Comparison of ENCODE assay signal across 24 cellular contexts in the genomic region with DNA sequence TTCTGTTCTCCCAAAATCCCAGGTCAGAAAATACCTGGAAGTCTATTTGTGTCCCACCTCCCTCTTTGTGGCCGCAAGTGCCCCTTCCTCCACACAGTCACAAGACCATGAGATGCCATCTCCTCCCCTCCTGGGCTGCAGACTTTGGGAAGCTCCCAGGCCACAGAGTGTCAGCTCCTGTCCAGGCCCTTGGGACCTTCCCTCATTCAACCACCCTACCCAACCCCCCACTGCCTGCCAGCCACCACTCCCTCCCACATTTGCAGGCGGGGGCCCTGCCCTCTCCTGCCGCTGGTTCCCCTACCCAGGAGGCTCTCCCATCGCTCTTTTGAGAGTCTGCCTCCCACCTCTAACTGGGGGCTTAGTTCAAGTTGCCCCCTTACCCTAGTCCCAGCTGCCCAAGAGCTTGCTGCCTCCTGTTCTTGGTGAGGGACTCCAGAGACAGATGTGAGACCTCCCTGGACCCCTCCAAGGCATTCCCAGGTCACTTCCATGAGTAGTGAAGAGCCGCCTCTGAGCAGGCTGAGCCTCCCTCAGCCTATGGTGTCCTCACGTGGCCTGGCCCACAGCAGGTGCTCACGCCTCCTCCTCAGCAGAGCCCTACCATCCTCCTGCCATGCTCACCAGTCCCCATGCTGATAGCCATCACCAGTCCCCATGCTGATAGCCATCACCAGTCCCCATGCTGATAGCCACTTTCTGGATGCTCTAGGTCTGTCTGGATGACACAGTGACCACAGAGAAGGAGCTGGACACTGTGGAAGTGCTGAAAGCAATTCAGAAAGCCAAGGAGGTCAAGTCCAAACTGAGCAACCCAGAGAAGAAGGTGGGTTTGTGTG. TPM values are rescaled to one million over a fixed set of nuclear protein-coding genes. Genes with fewer than 3 reads are reported as not detected.
DNase-seq lines count a peak whose midpoint lies in the region; ATAC-seq and TF ChIP-seq lines count a peak whose summit lies in the region.
"Had no signal": no experiment of that assay in that cellular context is flagged by ENCODE, and none has a peak within 500 bp of the region (broad histone marks: within the 10 kb centered on the region; RNA-seq: fewer than 3 reads in every experiment).

No MANE protein-coding gene starts in this region.

- no peaks in the 10 kb centered on the region for H3K9me3 Mint-ChIP-seq in dendritic cell treated with granulocyte-macrophage colony-stimulating factor and Interleukin-4, amounts not matched to agents 40 ng/mL and 50 ng/mL, for 4 days
- no peaks in the 10 kb centered on the region for H3K9me3 Mint-ChIP-seq in nephron progenitor cell
- no peaks in the 10 kb centered on the region for H3K9me3 Mint-ChIP-seq in stimulated activated naive B cell treated with anti-CD40 and anti-IgM and Interleukin-4, amounts not matched to agents 10 μg/mL and 1 μg/mL and 100 μg/mL, for 72 hours

- TF ChIP-seq EP300 in SK-N-SH (IDR thresholded peaks at IDR 0.05; ENCODE audit: borderline replicate concordance in 1 of 2, low read depth in 1 of 2, low read length in 1 of 2): peak in 1 of 2 experiments; percentile 83; a peak in 1 of 4 replicates

- no peak overlapping the region for H2AFZ ChIP-seq in SK-N-SH (ENCODE audit: low read depth)

- TF ChIP-seq RAD21 in SK-N-SH (IDR thresholded peaks at IDR 0.05; ENCODE audit: low read length): peak; percentile 23; the same call in 1 of the 2 replicates

- no peaks in the 10 kb centered on the region for H3F3A ChIP-seq in SK-N-SH (replicated peaks; ENCODE audit: insufficient read depth)

- no peaks in the 10 kb centered on the region for H3K9me3 ChIP-seq in BLaER1 treated with 17β-estradiol and CSF1 and Interleukin-3, amounts not matched to agents 10 nM and 100 nM (replicated peaks in 1 of 11)
- H3K9me3 ChIP-seq in SK-N-SH: no peaks in the 10 kb centered on the region
- H3K9me3 ChIP-seq: A549 had no signal

- POLR2A ChIA-PET in SK-N-SH (lab: Yijun Ruan, JAX): interaction anchor here (0.9 to 1.7 kb wide), 2 partner anchors 10 to 77 kb away, joined by 3 to 8 read pairs; no protein-coding TSS in a partner anchor

- peaks cover 90% of the 10 kb centered on the region for H3K36me3 Mint-ChIP-seq in dendritic cell treated with granulocyte-macrophage colony-stimulating factor and Interleukin-4, amounts not matched to agents 40 ng/mL and 50 ng/mL, for 4 days (ENCODE audit: low read depth)
- peaks cover 76% of the 10 kb centered on the region for H3K36me3 Mint-ChIP-seq in nephron progenitor cell (ENCODE audit: low read depth)
- peaks cover 45 to 61% of the 10 kb centered on the region in 2 donors for H3K36me3 Mint-ChIP-seq in stimulated activated naive B cell treated with anti-CD40 and anti-IgM and Interleukin-4, amounts not matched to agents 10 μg/mL and 1 μg/mL and 100 μg/mL, for 72 hours

- H3K27me3 Mint-ChIP-seq in dendritic cell treated with granulocyte-macrophage colony-stimulating factor and Interleukin-4, amounts not matched to agents 40 ng/mL and 50 ng/mL, for 4 days: no peaks in the 10 kb centered on the region
- peaks cover 2% of the 10 kb centered on the region for H3K27me3 Mint-ChIP-seq in nephron progenitor cell (ENCODE audit: low read depth, poor library complexity)
- no peaks in the 10 kb centered on the region for H3K27me3 Mint-ChIP-seq in stimulated activated naive B cell treated with anti-CD40 and anti-IgM and Interleukin-4, amounts not matched to agents 10 μg/mL and 1 μg/mL and 100 μg/mL, for 72 hours
- H3K27me3 Mint-ChIP-seq: B cell had no signal

- no peaks in the 10 kb centered on the region for H3K27me3 ChIP-seq in BLaER1 treated with 17β-estradiol and CSF1 and Interleukin-3, amounts not matched to agents 10 nM and 100 nM
- H3K27me3 ChIP-seq in SK-N-SH (ENCODE audit: insufficient read depth): no peaks in the 10 kb centered on the region

- CTCF ChIA-PET in SK-N-SH (lab: Yijun Ruan, JAX): interaction anchor here (0.7 to 1.5 kb wide), 7 partner anchors 9 to 57 kb away, joined by 3 to 6 read pairs (median 4); a partner anchor contains a TSS

- ATAC-seq in stimulated activated naive B cell treated with anti-CD40 and anti-IgM and Interleukin-4, amounts not matched to agents 10 μg/mL and 1 μg/mL and 100 μg/mL, for 72 hours (replicated peaks): no peak
- ATAC-seq: A549, HCT116 had no signal

- peak overlapping the region; percentile 63 for H3K4me3 Mint-ChIP-seq in dendritic cell treated with granulocyte-macrophage colony-stimulating factor and Interleukin-4, amounts not matched to agents 40 ng/mL and 50 ng/mL, for 4 days
- H3K4me3 Mint-ChIP-seq in nephron progenitor cell: no peak overlapping the region
- no peak overlapping the region for H3K4me3 Mint-ChIP-seq in stimulated activated naive B cell treated with anti-CD40 and anti-IgM and Interleukin-4, amounts not matched to agents 10 μg/mL and 1 μg/mL and 100 μg/mL, for 72 hours
- H3K4me3 Mint-ChIP-seq: B cell had no signal

- no peaks in the 10 kb centered on the region for H3K79me2 ChIP-seq in SK-N-SH (ENCODE audit: insufficient read depth)

- H3K27ac Mint-ChIP-seq in dendritic cell treated with granulocyte-macrophage colony-stimulating factor and Interleukin-4, amounts not matched to agents 40 ng/mL and 50 ng/mL, for 4 days: peak overlapping the region; percentile 85
- H3K27ac Mint-ChIP-seq in nephron progenitor cell: peak overlapping the region; percentile 58
- H3K27ac Mint-ChIP-seq in stimulated activated naive B cell treated with anti-CD40 and anti-IgM and Interleukin-4, amounts not matched to agents 10 μg/mL and 1 μg/mL and 100 μg/mL, for 72 hours: no peak overlapping the region
- H3K27ac Mint-ChIP-seq: B cell had no signal

- H3K4me1 Mint-ChIP-seq in dendritic cell treated with granulocyte-macrophage colony-stimulating factor and Interleukin-4, amounts not matched to agents 40 ng/mL and 50 ng/mL, for 4 days (ENCODE audit: low read depth): peaks cover 80% of the 10 kb centered on the region
- H3K4me1 Mint-ChIP-seq in nephron progenitor cell: peaks cover 35% of the 10 kb centered on the region
- H3K4me1 Mint-ChIP-seq in stimulated activated naive B cell treated with anti-CD40 and anti-IgM and Interleukin-4, amounts not matched to agents 10 μg/mL and 1 μg/mL and 100 μg/mL, for 72 hours: no peaks in the 10 kb centered on the region
- H3K4me1 Mint-ChIP-seq: B cell had no signal

- intact Hi-C loops in dendritic cell treated with granulocyte-macrophage colony-stimulating factor and Interleukin-4, amounts not matched to agents 40 ng/mL and 50 ng/mL, for 4 days (cut with micrococcal nuclease): no loop called here

- TF ChIP-seq CTCF in SK-N-SH (IDR thresholded peaks at IDR 0.05) (no peak), nephron progenitor cell (IDR thresholded peaks at IDR 0.05) (no peak)

- H3K4me1 ChIP-seq in BLaER1 treated with 17β-estradiol and CSF1 and Interleukin-3, amounts not matched to agents 10 nM and 100 nM: peaks cover 5 to 100% (median 76%) of the 10 kb centered on the region in 10 experiments; a peak in 18 of 20 replicates
- H3K4me1 ChIP-seq in SK-N-SH (ENCODE audit: control insufficient read depth in 1 of 2, insufficient read depth in 2 of 2, low read depth in 1 of 2, low read length in 1 of 2): peaks cover 0 to 40% of the 10 kb centered on the region in 2 experiments; a peak in 1 of 4 replicates
- H3K4me1 ChIP-seq: A549 had no signal

- H3K36me3 ChIP-seq in BLaER1 treated with 17β-estradiol and CSF1 and Interleukin-3, amounts not matched to agents 10 nM and 100 nM: peaks cover 86 to 97% (median 93%) of the 10 kb centered on the region in 11 experiments
- peaks cover 36 to 69% of the 10 kb centered on the region in 2 experiments for H3K36me3 ChIP-seq in SK-N-SH (replicated peaks in 1 of 2; ENCODE audit: control insufficient read depth in 1 of 2, insufficient read depth in 2 of 2, low read length in 1 of 2)

- no peak overlapping the region for H3K4me3 ChIP-seq in BLaER1 treated with 17β-estradiol and CSF1 and Interleukin-3, amounts not matched to agents 10 nM and 100 nM
- H3K4me3 ChIP-seq in SK-N-SH (ENCODE audit: low read depth in 2 of 2, low read length in 1 of 2): no peak overlapping the region
- H3K4me3 ChIP-seq: A549 had no signal

- 100% methylated on average over 7 of the region's 7 CpGs for WGBS in SK-N-SH (ENCODE audit: low lambda C conversion rate)

- peak overlapping the region in 4 of 11 experiments; percentile 1 to 57 (median 50); a peak in 3 of 22 replicates for H3K9ac ChIP-seq in BLaER1 treated with 17β-estradiol and CSF1 and Interleukin-3, amounts not matched to agents 10 nM and 100 nM
- H3K9ac ChIP-seq in SK-N-SH: no peak overlapping the region
- H3K9ac ChIP-seq: KMS-11 had no signal

- H3K27ac ChIP-seq in BLaER1 treated with 17β-estradiol and CSF1 and Interleukin-3, amounts not matched to agents 10 nM and 100 nM: peak overlapping the region in 9 of 11 experiments; percentile 9 to 74 (median 36); a peak in 12 of 22 replicates
- H3K27ac ChIP-seq in SK-N-SH (ENCODE audit: low read depth in 2 of 2, low read length in 1 of 2): peak overlapping the region in 1 of 2 experiments; percentile 74; a peak in 2 of 4 replicates
- H3K27ac ChIP-seq: A549, KMS-11 had no signal

- peak overlapping the region in 5 of 11 experiments; percentile 46 to 94 (median 93); a peak in 10 of 22 replicates for H3K4me2 ChIP-seq in BLaER1 treated with 17β-estradiol and CSF1 and Interleukin-3, amounts not matched to agents 10 nM and 100 nM
- no peak overlapping the region for H3K4me2 ChIP-seq in SK-N-SH
- H3K4me2 ChIP-seq: A549, KMS-11 had no signal

- H4K20me1 ChIP-seq in BLaER1 treated with 17β-estradiol and CSF1 and Interleukin-3, amounts not matched to agents 10 nM and 100 nM: no peaks in the 10 kb centered on the region
- H4K20me1 ChIP-seq in SK-N-SH (ENCODE audit: insufficient read depth): no peaks in the 10 kb centered on the region

- DNase-seq in SK-N-SH (peak; percentile 79), nephron progenitor cell (no peak), NCI-H146 treated with DMSO at 0.1 percent for 48 hours (lab: John Stamatoyannopoulos, UW; ENCODE audit: unreplicated experiment) (no peak), foreskin melanocyte (no peak), amygdala (lab: John Stamatoyannopoulos, UW) (no peak)
- no peak for DNase-seq in stimulated activated naive B cell treated with anti-CD40 and anti-IgM and Interleukin-4, amounts not matched to agents 10 μg/mL and 1 μg/mL and 100 μg/mL, for 72 hours
- DNase-seq: DMS53; EL; GF-D8; IMR-90; NCI-H1105 treated with DMSO at 0.1 percent for 48 hours; NCI-H1694; NCI-H2081; NCI-H2171; NCI-H345; NCI-H524; NCI-H774; NK-92 treated with Interleukin-12 subunit alpha and Interleukin-12 subunit beta, amount 100 ng/mL, for 24 hours had no signal

- H3K9me2 ChIP-seq in SK-N-SH: no peaks in the 10 kb centered on the region

RNA-seq across cellular contexts. Expression of a gene that starts 15.9 kb away (rescaled TPM):
- 0.03 and 0.05 TPM in 2 replicates for polyA plus RNA-seq in SK-N-SH (2012; rRNA removed)
- polyA plus RNA-seq in SK-N-SH (2012; cell fraction: cytosol; rRNA removed): 0.01 TPM in 2 replicates
- 0.12 and 0.32 TPM in 2 replicates for polyA plus RNA-seq in SK-N-SH (2012; cell fraction: nucleus; rRNA removed)
- polyA plus RNA-seq: A549, IMR-90 had no signal

RNA-seq across cellular contexts. Expression of a gene that starts 23.9 kb away (rescaled TPM):
- polyA plus RNA-seq in SK-N-SH (2012; rRNA removed): 77.5 and 95.1 TPM in 2 replicates
- 18.6 and 26.5 TPM in 2 replicates for polyA plus RNA-seq in SK-N-SH (2012; cell fraction: cytosol; rRNA removed)
- polyA plus RNA-seq in SK-N-SH (2012; cell fraction: nucleus; rRNA removed): 448 and 541 TPM in 2 replicates

RNA-seq across cellular contexts. Expression of a gene that starts 25.4 kb away (rescaled TPM):
- polyA plus RNA-seq in SK-N-SH (2012; rRNA removed): 2.6 and 3.0 TPM in 2 replicates
- 3.3 and 3.6 TPM in 2 replicates for polyA plus RNA-seq in SK-N-SH (2012; cell fraction: cytosol; rRNA removed)
- polyA plus RNA-seq in SK-N-SH (2012; cell fraction: nucleus; rRNA removed): 2.5 and 3.3 TPM in 2 replicates

RNA-seq across cellular contexts. Expression of a gene that starts 34.4 kb away (rescaled TPM):
- polyA plus RNA-seq in SK-N-SH (2012; rRNA removed): 0.10 and 0.13 TPM in 2 replicates
- polyA plus RNA-seq in SK-N-SH (2012; cell fraction: cytosol; rRNA removed): 0.05 and 0.09 TPM in 2 replicates
- 0.07 and 0.12 TPM in 2 replicates for polyA plus RNA-seq in SK-N-SH (2012; cell fraction: nucleus; rRNA removed)

RNA-seq across cellular contexts. Expression of a gene that starts 54.4 kb away (rescaled TPM):
- 93.9 and 113 TPM in 2 replicates for polyA plus RNA-seq in SK-N-SH (2012; rRNA removed)
- 67.9 and 104 TPM in 2 replicates for polyA plus RNA-seq in SK-N-SH (2012; cell fraction: cytosol; rRNA removed)
- 140 and 176 TPM in 2 replicates for polyA plus RNA-seq in SK-N-SH (2012; cell fraction: nucleus; rRNA removed)
